Comparison of ENCODE assay signal across 1 cellular context in the genomic region with DNA sequence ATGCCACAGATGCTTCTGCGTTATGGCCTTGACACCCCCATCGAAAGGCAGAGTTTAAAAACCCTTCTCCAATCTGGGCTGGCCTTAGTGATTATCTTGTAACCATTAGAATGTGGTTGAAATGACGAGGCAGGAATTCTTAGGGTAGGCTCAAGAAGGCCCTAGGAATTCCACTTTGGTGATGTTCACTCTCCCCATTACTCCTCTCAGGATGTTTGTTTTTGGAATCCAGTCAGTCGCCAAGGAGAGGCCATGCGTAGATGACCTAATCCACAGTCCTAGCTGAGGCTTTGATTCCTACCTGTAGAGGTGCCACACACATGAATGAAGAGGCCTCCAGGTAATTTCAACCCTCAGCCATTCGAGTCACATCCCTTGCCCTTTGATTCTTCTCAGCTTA.
TF ChIP-seq lines count a peak whose summit lies in the region.

No MANE protein-coding gene starts in this region.

TF ChIP-seq in IMR-90, 13 proteins besides CTCF, POLR2A, EP300 and RAD21 (continued from another document):
- TF ChIP-seq, protein P1, sequence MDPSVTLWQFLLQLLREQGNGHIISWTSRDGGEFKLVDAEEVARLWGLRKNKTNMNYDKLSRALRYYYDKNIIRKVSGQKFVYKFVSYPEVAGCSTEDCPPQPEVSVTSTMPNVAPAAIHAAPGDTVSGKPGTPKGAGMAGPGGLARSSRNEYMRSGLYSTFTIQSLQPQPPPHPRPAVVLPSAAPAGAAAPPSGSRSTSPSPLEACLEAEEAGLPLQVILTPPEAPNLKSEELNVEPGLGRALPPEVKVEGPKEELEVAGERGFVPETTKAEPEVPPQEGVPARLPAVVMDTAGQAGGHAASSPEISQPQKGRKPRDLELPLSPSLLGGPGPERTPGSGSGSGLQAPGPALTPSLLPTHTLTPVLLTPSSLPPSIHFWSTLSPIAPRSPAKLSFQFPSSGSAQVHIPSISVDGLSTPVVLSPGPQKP (IDR thresholded peaks at IDR 0.05; ENCODE audit: borderline replicate concordance, low read depth, low read length): no peak
- no peak for TF ChIP-seq RCOR1 (IDR thresholded peaks at IDR 0.05; ENCODE audit: insufficient replicate concordance, low read length)
- TF ChIP-seq MAZ (IDR thresholded peaks at IDR 0.05; ENCODE audit: borderline replicate concordance, low read depth, low read length): no peak
- no peak for TF ChIP-seq MXI1 (IDR thresholded peaks at IDR 0.05; ENCODE audit: borderline replicate concordance, low read depth, low read length)
- no peak for TF ChIP-seq NFE2L2 (IDR thresholded peaks at IDR 0.05; ENCODE audit: low read depth, low read length)
- TF ChIP-seq MAFK (IDR thresholded peaks at IDR 0.05; ENCODE audit: low read depth, low read length): no peak
- no peak for TF ChIP-seq FOS (IDR thresholded peaks at IDR 0.05; ENCODE audit: low read depth, low read length)
- TF ChIP-seq CEBPB (IDR thresholded peaks at IDR 0.05; ENCODE audit: low read depth, low read length): no peak
- TF ChIP-seq BHLHE40 (IDR thresholded peaks at IDR 0.05; ENCODE audit: low read depth, low read length): no peak
- TF ChIP-seq, protein P2, sequence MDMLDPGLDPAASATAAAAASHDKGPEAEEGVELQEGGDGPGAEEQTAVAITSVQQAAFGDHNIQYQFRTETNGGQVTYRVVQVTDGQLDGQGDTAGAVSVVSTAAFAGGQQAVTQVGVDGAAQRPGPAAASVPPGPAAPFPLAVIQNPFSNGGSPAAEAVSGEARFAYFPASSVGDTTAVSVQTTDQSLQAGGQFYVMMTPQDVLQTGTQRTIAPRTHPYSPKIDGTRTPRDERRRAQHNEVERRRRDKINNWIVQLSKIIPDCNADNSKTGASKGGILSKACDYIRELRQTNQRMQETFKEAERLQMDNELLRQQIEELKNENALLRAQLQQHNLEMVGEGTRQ (IDR thresholded peaks at IDR 0.05; ENCODE audit: low read depth, low read length): no peak
